1 cellular context compared by ENCODE assay signal in the genomic region with DNA sequence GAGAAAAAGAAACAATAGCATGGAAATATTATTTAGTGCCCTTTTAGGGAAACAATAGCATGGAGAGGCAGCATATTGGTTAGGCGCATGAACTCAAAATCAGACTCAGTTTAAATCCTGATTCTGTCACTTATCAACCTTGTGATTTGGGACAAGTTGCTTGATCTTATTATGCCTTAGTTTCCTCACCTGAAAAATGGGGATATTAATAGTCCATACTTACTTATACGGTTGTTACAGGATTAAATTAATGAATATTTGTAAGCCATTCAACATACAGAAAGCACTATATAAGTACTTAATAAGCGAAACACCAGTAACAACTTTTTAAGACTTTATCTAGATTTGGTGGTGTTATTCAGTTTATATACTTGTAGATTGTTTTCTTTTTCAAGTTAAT.
TF ChIP-seq lines count a peak whose summit lies in the region.

No MANE protein-coding gene starts in this region.

TF ChIP-seq in SK-N-SH, 30 proteins besides CTCF, POLR2A, EP300 and RAD21 (continued from another document):
- TF ChIP-seq, protein P1, sequence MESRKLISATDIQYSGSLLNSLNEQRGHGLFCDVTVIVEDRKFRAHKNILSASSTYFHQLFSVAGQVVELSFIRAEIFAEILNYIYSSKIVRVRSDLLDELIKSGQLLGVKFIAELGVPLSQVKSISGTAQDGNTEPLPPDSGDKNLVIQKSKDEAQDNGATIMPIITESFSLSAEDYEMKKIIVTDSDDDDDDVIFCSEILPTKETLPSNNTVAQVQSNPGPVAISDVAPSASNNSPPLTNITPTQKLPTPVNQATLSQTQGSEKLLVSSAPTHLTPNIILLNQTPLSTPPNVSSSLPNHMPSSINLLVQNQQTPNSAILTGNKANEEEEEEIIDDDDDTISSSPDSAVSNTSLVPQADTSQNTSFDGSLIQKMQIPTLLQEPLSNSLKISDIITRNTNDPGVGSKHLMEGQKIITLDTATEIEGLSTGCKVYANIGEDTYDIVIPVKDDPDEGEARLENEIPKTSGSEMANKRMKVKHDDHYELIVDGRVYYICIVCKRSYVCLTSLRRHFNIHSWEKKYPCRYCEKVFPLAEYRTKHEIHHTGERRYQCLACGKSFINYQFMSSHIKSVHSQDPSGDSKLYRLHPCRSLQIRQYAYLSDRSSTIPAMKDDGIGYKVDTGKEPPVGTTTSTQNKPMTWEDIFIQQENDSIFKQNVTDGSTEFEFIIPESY (IDR thresholded peaks at IDR 0.05; ENCODE audit: borderline replicate concordance, low read depth), result no peak
- TF ChIP-seq YY1 (IDR thresholded peaks at IDR 0.05; ENCODE audit: low read depth), result no peak
- TF ChIP-seq FOXJ3 (CRISPR knock-in tag; IDR thresholded peaks at IDR 0.05), result no peak
- no peak for TF ChIP-seq JUND (IDR thresholded peaks at IDR 0.05)
- TF ChIP-seq SMC3 (IDR thresholded peaks at IDR 0.05; ENCODE audit: low read depth, low read length), result no peak
- TF ChIP-seq, protein P2, sequence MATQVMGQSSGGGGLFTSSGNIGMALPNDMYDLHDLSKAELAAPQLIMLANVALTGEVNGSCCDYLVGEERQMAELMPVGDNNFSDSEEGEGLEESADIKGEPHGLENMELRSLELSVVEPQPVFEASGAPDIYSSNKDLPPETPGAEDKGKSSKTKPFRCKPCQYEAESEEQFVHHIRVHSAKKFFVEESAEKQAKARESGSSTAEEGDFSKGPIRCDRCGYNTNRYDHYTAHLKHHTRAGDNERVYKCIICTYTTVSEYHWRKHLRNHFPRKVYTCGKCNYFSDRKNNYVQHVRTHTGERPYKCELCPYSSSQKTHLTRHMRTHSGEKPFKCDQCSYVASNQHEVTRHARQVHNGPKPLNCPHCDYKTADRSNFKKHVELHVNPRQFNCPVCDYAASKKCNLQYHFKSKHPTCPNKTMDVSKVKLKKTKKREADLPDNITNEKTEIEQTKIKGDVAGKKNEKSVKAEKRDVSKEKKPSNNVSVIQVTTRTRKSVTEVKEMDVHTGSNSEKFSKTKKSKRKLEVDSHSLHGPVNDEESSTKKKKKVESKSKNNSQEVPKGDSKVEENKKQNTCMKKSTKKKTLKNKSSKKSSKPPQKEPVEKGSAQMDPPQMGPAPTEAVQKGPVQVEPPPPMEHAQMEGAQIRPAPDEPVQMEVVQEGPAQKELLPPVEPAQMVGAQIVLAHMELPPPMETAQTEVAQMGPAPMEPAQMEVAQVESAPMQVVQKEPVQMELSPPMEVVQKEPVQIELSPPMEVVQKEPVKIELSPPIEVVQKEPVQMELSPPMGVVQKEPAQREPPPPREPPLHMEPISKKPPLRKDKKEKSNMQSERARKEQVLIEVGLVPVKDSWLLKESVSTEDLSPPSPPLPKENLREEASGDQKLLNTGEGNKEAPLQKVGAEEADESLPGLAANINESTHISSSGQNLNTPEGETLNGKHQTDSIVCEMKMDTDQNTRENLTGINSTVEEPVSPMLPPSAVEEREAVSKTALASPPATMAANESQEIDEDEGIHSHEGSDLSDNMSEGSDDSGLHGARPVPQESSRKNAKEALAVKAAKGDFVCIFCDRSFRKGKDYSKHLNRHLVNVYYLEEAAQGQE (IDR thresholded peaks at IDR 0.05; ENCODE audit: low read depth, low read length), result no peak
- no peak for TF ChIP-seq MEF2A (IDR thresholded peaks at IDR 0.05; ENCODE audit: borderline replicate concordance, low read depth)
